In genomic region chr17:68238894-68239293, GRCh38 we compare ENCODE assay signal across 12 cellular contexts. TPM values are rescaled to one million over a fixed set of nuclear protein-coding genes. Genes with fewer than 3 reads are reported as not detected.
DNase-seq lines count a peak whose midpoint lies in the region; ATAC-seq and TF ChIP-seq lines count a peak whose summit lies in the region.
"Had no signal": no experiment of that assay in that cellular context is flagged by ENCODE, and none has a peak within 500 bp of the region (broad histone marks: within the 10 kb centered on the region; RNA-seq: fewer than 3 reads in every experiment).

No MANE protein-coding gene starts in this region.

- TF ChIP-seq CTCF in sigmoid colon (IDR thresholded peaks at IDR 0.05), result no peak

- DNase-seq in CD8-positive, alpha-beta memory T cell, result no peak
- peak; percentile 38 for DNase-seq in activated CD8-positive, alpha-beta T cell treated with anti-CD3 and anti-CD28 coated beads, Interleukin-2, amount 10 ng/mL, durations not matched to agents 7 days and 5 days
- DNase-seq in naive thymus-derived CD4-positive, alpha-beta T cell, result peak in 1 of 9 donors; percentile 4
- DNase-seq in cortex of kidney (lab: John Stamatoyannopoulos, UW) (no peak), sigmoid colon (no peak)
- DNase-seq: DMS 273 treated with DMSO at 0.1 percent for 48 hours, IMR-90, NCI-H226, SK-N-SH had no signal

- WGBS in sigmoid colon, 2 donors, result 57 to 79% methylated on average over 3 of the region's 3 CpGs

- peaks cover 0 to 2% (median 0%) of the 10 kb centered on the region in 3 donors for H3K36me3 Mint-ChIP-seq in CD8-positive, alpha-beta memory T cell
- H3K36me3 Mint-ChIP-seq in activated CD8-positive, alpha-beta T cell treated with anti-CD3 and anti-CD28 coated beads, Interleukin-2, amount 10 ng/mL, durations not matched to agents 7 days and 5 days (ENCODE audit: low read depth), result peaks cover 10% of the 10 kb centered on the region
- H3K36me3 Mint-ChIP-seq in naive thymus-derived CD4-positive, alpha-beta T cell, result peaks cover 0 to 12% (median 0%) of the 10 kb centered on the region in 5 donors

- H3K27ac ChIP-seq in CD8-positive, alpha-beta memory T cell (ENCODE audit: low read depth, low read length), result peak overlapping the region; percentile 82
- H3K27ac ChIP-seq in naive thymus-derived CD4-positive, alpha-beta T cell (ENCODE audit: low read depth, low read length), result peak overlapping the region; percentile 79
- peak overlapping the region in 2 of 4 donors; percentile 8 to 18 for H3K27ac ChIP-seq in sigmoid colon

- CTCF ChIA-PET in CD8-positive, alpha-beta memory T cell (lab: Charles Lee), result interaction anchor here (1.4 to 3.3 kb wide), 4 partner anchors 9 to 193 kb away, joined by 3 to 20 read pairs (median 4); partner anchors contain the start of gene AMZ2
- CTCF ChIA-PET in activated CD8-positive, alpha-beta T cell treated with anti-CD3 and anti-CD28 coated beads, Interleukin-2, amount 10 ng/mL, durations not matched to agents 7 days and 5 days (lab: Charles Lee), result interaction anchor here (0.7 to 2.0 kb wide), 2 partner anchors 58 to 198 kb away, joined by 3 to 4 read pairs; no protein-coding TSS in a partner anchor
- CTCF ChIA-PET in naive thymus-derived CD4-positive, alpha-beta T cell (lab: Charles Lee), result no interaction called here

- H3K4me1 ChIP-seq in CD8-positive, alpha-beta memory T cell (ENCODE audit: insufficient read depth, low read length), result peaks cover 54% of the 10 kb centered on the region
- peaks cover 21 to 61% of the 10 kb centered on the region in 2 donors for H3K4me1 ChIP-seq in naive thymus-derived CD4-positive, alpha-beta T cell (ENCODE audit: control insufficient read depth in 2 of 2, insufficient read depth in 2 of 2, low read length in 2 of 2)
- H3K4me1 ChIP-seq in sigmoid colon, result no peaks in the 10 kb centered on the region

- POLR2A ChIA-PET in CD8-positive, alpha-beta memory T cell (lab: Charles Lee), result interaction anchor here (1.6 to 3.1 kb wide), 3 partner anchors 9 to 52 kb away, joined by 5 to 44 read pairs (median 18); partner anchors contain the start of genes AMZ2, ARSG and SLC16A6
- POLR2A ChIA-PET in activated CD8-positive, alpha-beta T cell treated with anti-CD3 and anti-CD28 coated beads, Interleukin-2, amount 10 ng/mL, durations not matched to agents 7 days and 5 days (lab: Charles Lee), result interaction anchor here (0.7 to 4.5 kb wide), 6 partner anchors 9 to 199 kb away, joined by 3 to 69 read pairs (median 4); partner anchors contain the start of gene AMZ2
- POLR2A ChIA-PET in naive thymus-derived CD4-positive, alpha-beta T cell (lab: Charles Lee), result interaction anchor here (0.7 to 4.5 kb wide), 4 partner anchors 9 to 221 kb away, joined by 3 to 57 read pairs (median 13); partner anchors contain the start of gene AMZ2

- H3K4me3 ChIP-seq in CD8-positive, alpha-beta memory T cell (ENCODE audit: low read length), result peak overlapping the region; percentile 42
- H3K4me3 ChIP-seq in naive thymus-derived CD4-positive, alpha-beta T cell (ENCODE audit: low read length), result no peak overlapping the region
- no peak overlapping the region for H3K4me3 ChIP-seq in sigmoid colon

- peak overlapping the region; percentile 58 to 91 (median 86) for H3K4me3 Mint-ChIP-seq in CD8-positive, alpha-beta memory T cell
- peak overlapping the region; percentile 76 for H3K4me3 Mint-ChIP-seq in activated CD8-positive, alpha-beta T cell treated with anti-CD3 and anti-CD28 coated beads, Interleukin-2, amount 10 ng/mL, durations not matched to agents 7 days and 5 days
- H3K4me3 Mint-ChIP-seq in naive thymus-derived CD4-positive, alpha-beta T cell, result peak overlapping the region; percentile 34 to 91 (median 86)

- no peaks in the 10 kb centered on the region for H3K27me3 ChIP-seq in CD8-positive, alpha-beta memory T cell (ENCODE audit: insufficient read depth, low read length, poor library complexity, severe bottlenecking)
- no peaks in the 10 kb centered on the region for H3K27me3 ChIP-seq in naive thymus-derived CD4-positive, alpha-beta T cell (ENCODE audit: control insufficient read depth in 2 of 2, insufficient read depth in 2 of 2, low read length in 2 of 2)
- no peaks in the 10 kb centered on the region for H3K27me3 ChIP-seq in sigmoid colon

- ATAC-seq in GM21529 (IDR thresholded peaks at IDR 0.05; ENCODE audit: unreplicated experiment) (peak; percentile 26), GM21381 (IDR thresholded peaks at IDR 0.05; ENCODE audit: unreplicated experiment) (no peak), GM19463 (IDR thresholded peaks at IDR 0.05; ENCODE audit: unreplicated experiment) (no peak)
- ATAC-seq in activated CD8-positive, alpha-beta T cell treated with anti-CD3 and anti-CD28 coated beads, Interleukin-2, amount 10 ng/mL, durations not matched to agents 7 days and 5 days, result peak; percentile 21
- ATAC-seq in naive thymus-derived CD4-positive, alpha-beta T cell, result no peak

- TF ChIP-seq EP300 in sigmoid colon (IDR thresholded peaks at IDR 0.05), result no peak

- intact Hi-C loops in naive thymus-derived CD4-positive, alpha-beta T cell (cut with micrococcal nuclease), result loop anchor here (1.0 to 2.0 kb wide), 5 partner anchors 8 to 218 kb away; partner anchors contain the start of genes ARSG (in 1 of the 2), SLC16A6 (in 1 of the 2) and WIPI1 (in 1 of the 2)
- intact Hi-C loops in sigmoid colon (cut with DNase I), result no loop called here

- no peaks in the 10 kb centered on the region for H3K36me3 ChIP-seq in CD8-positive, alpha-beta memory T cell (ENCODE audit: insufficient read depth, low read length)
- no peaks in the 10 kb centered on the region for H3K36me3 ChIP-seq in naive thymus-derived CD4-positive, alpha-beta T cell (ENCODE audit: control insufficient read depth in 2 of 3, insufficient read depth in 3 of 3, low read length in 3 of 3)
- no peaks in the 10 kb centered on the region for H3K36me3 ChIP-seq in sigmoid colon

- no peaks in the 10 kb centered on the region for H3K9me3 Mint-ChIP-seq in CD8-positive, alpha-beta memory T cell
- no peaks in the 10 kb centered on the region for H3K9me3 Mint-ChIP-seq in activated CD8-positive, alpha-beta T cell treated with anti-CD3 and anti-CD28 coated beads, Interleukin-2, amount 10 ng/mL, durations not matched to agents 7 days and 5 days (ENCODE audit: insufficient read depth)
- no peaks in the 10 kb centered on the region for H3K9me3 Mint-ChIP-seq in naive thymus-derived CD4-positive, alpha-beta T cell

- H3K27ac Mint-ChIP-seq in CD8-positive, alpha-beta memory T cell, result peak overlapping the region; percentile 93 to 100 (median 99)
- peak overlapping the region; percentile 98 for H3K27ac Mint-ChIP-seq in activated CD8-positive, alpha-beta T cell treated with anti-CD3 and anti-CD28 coated beads, Interleukin-2, amount 10 ng/mL, durations not matched to agents 7 days and 5 days
- H3K27ac Mint-ChIP-seq in naive thymus-derived CD4-positive, alpha-beta T cell, result peak overlapping the region; percentile 94 to 99 (median 97)

- no peaks in the 10 kb centered on the region for H3K9me3 ChIP-seq in CD8-positive, alpha-beta memory T cell (ENCODE audit: low read length)
- H3K9me3 ChIP-seq in naive thymus-derived CD4-positive, alpha-beta T cell (ENCODE audit: control insufficient read depth in 2 of 3, low read length in 3 of 3), result no peaks in the 10 kb centered on the region
- H3K9me3 ChIP-seq in sigmoid colon, result no peaks in the 10 kb centered on the region
- H3K9me3 ChIP-seq: SK-N-SH had no signal

- H3K27me3 Mint-ChIP-seq in CD8-positive, alpha-beta memory T cell, result no peaks in the 10 kb centered on the region
- no peaks in the 10 kb centered on the region for H3K27me3 Mint-ChIP-seq in activated CD8-positive, alpha-beta T cell treated with anti-CD3 and anti-CD28 coated beads, Interleukin-2, amount 10 ng/mL, durations not matched to agents 7 days and 5 days (ENCODE audit: low read depth)
- H3K27me3 Mint-ChIP-seq in naive thymus-derived CD4-positive, alpha-beta T cell, result no peaks in the 10 kb centered on the region

- peaks cover 53 to 74% (median 70%) of the 10 kb centered on the region in 3 donors for H3K4me1 Mint-ChIP-seq in CD8-positive, alpha-beta memory T cell
- H3K4me1 Mint-ChIP-seq in activated CD8-positive, alpha-beta T cell treated with anti-CD3 and anti-CD28 coated beads, Interleukin-2, amount 10 ng/mL, durations not matched to agents 7 days and 5 days (ENCODE audit: low read depth), result peaks cover 52% of the 10 kb centered on the region
- H3K4me1 Mint-ChIP-seq in naive thymus-derived CD4-positive, alpha-beta T cell, result peaks cover 31 to 58% (median 45%) of the 10 kb centered on the region in 7 donors

- no peak for TF ChIP-seq POLR2A in sigmoid colon (IDR thresholded peaks at IDR 0.05)

RNA-seq across cellular contexts. Expression of gene AMZ2, which starts 8.9 kb away (rescaled TPM):
- total RNA-seq in CD8-positive, alpha-beta memory T cell, result 100 to 1,000 TPM; 113 to 118 TPM
- polyA plus RNA-seq in CD8-positive, alpha-beta memory T cell, result 141 TPM
- 10 to 100 TPM; 79.9 to 80.0 TPM for total RNA-seq in activated CD8-positive, alpha-beta T cell treated with anti-CD3 and anti-CD28 coated beads, Interleukin-2, amount 10 ng/mL, durations not matched to agents 7 days and 5 days
- 10 to 100 TPM; 47.6 to 85.5 (median 73.8) TPM for total RNA-seq in naive thymus-derived CD4-positive, alpha-beta T cell
- polyA plus RNA-seq in naive thymus-derived CD4-positive, alpha-beta T cell, result 100 to 1,000 TPM in 1 of 2 donors, 10 to 100 TPM in 1; 98.4 to 103 TPM
- total RNA-seq in sigmoid colon, result 10 to 100 TPM; 55.9 to 80.1 (median 62.8) TPM
- 10 to 100 TPM; 30.8 to 34.7 (median 34.2) TPM for polyA plus RNA-seq in sigmoid colon

RNA-seq across cellular contexts. Expression of gene SLC16A6, which starts 52.0 kb away (rescaled TPM):
- 1 to 10 TPM; 8.4 to 9.4 TPM for total RNA-seq in CD8-positive, alpha-beta memory T cell
- polyA plus RNA-seq in CD8-positive, alpha-beta memory T cell, result 1.3 TPM
- 1 to 10 TPM; 6.9 to 7.1 TPM for total RNA-seq in activated CD8-positive, alpha-beta T cell treated with anti-CD3 and anti-CD28 coated beads, Interleukin-2, amount 10 ng/mL, durations not matched to agents 7 days and 5 days
- 10 to 100 TPM in 1 of 5 experiments, 1 to 10 TPM in 4; 4.0 to 12.5 (median 6.8) TPM for total RNA-seq in naive thymus-derived CD4-positive, alpha-beta T cell
- polyA plus RNA-seq in naive thymus-derived CD4-positive, alpha-beta T cell, result 1 to 10 TPM in 1 of 2 donors, under 1 TPM in 1; 0.74 to 1.1 TPM
- under 1 TPM in 1 of 4 donors, not detected in 3; 0.14 TPM for total RNA-seq in sigmoid colon
- 1 to 10 TPM in 1 of 3 donors, under 1 TPM in 1, not detected in 1; 0.67 to 2.1 TPM for polyA plus RNA-seq in sigmoid colon
- polyA plus RNA-seq: SK-N-SH had no signal

RNA-seq across cellular contexts. Expression of gene ARSG, which starts 52.4 kb away (rescaled TPM):
- 1 to 10 TPM; 7.0 to 7.7 TPM for total RNA-seq in CD8-positive, alpha-beta memory T cell
- polyA plus RNA-seq in CD8-positive, alpha-beta memory T cell, result 9.5 TPM
- 10 to 100 TPM in 1 of 2 experiments, 1 to 10 TPM in 1; 9.1 to 10.7 TPM for total RNA-seq in activated CD8-positive, alpha-beta T cell treated with anti-CD3 and anti-CD28 coated beads, Interleukin-2, amount 10 ng/mL, durations not matched to agents 7 days and 5 days
- 10 to 100 TPM in 4 of 5 experiments, 1 to 10 TPM in 1; 7.3 to 20.0 (median 13.2) TPM for total RNA-seq in naive thymus-derived CD4-positive, alpha-beta T cell
- polyA plus RNA-seq in naive thymus-derived CD4-positive, alpha-beta T cell, result 1 to 10 TPM; 7.9 to 8.5 TPM
- 1 to 10 TPM; 1.5 to 3.0 (median 2.0) TPM for total RNA-seq in sigmoid colon
- 1 to 10 TPM in 1 of 3 donors, under 1 TPM in 2; under 0.01 to 2.0 (median 0.69) TPM for polyA plus RNA-seq in sigmoid colon

Comparison
In these comparisons a context has a peak if more than half of its experiments do, and no peak if none do; other contexts are left out.
1. ATAC-seq: peak in GM21529 (single experiment) and activated CD8-positive, alpha-beta T cell treated with anti-CD3 and anti-CD28 coated beads, Interleukin-2, amount 10 ng/mL, durations not matched to agents 7 days and 5 days (single experiment); none in naive thymus-derived CD4-positive, alpha-beta T cell (single experiment), GM21381 (single experiment) and GM19463 (single experiment).
2. RNA of gene SLC16A6, which starts 52.0 kb away (total RNA-seq): 8.4 to 9.4 TPM in CD8-positive, alpha-beta memory T cell, 6.9 to 7.1 TPM in activated CD8-positive, alpha-beta T cell treated with anti-CD3 and anti-CD28 coated beads, Interleukin-2, amount 10 ng/mL, durations not matched to agents 7 days and 5 days and 4.0 to 12.5 TPM in naive thymus-derived CD4-positive, alpha-beta T cell; 0.14 TPM in sigmoid colon; every median in the first group is over 4 times any median in the second.
3. Peak in every context shown above with its lines, with median percentiles within 50 percentile points of each other: H3K27ac Mint-ChIP-seq and H3K4me3 Mint-ChIP-seq.